14 cellular contexts compared by ENCODE assay signal in the genomic region with DNA sequence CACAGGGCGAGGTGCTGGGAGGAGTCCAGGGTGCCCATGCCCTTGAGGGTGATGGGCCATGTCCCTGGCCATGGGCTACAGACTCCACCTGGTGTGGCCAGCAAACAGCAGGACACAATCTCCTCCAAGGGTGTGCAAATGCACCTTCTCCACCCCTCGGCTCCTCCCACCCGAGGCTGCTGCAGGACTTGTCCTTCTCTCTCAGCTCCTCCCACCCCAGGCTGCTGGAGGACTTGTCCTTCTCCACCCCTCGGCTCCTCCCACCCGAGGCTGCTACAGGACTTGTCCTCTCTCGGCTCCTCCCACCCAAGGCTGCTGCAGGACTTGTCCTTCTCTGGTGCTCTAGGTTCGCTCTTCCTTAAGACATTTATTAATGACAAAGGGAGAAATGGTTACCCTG. TPM values are rescaled to one million over a fixed set of nuclear protein-coding genes. Genes with fewer than 3 reads are reported as not detected.
DNase-seq lines count a peak whose midpoint lies in the region; ATAC-seq, FAIRE-seq and TF ChIP-seq lines count a peak whose summit lies in the region.
"Had no signal": no experiment of that assay in that cellular context is flagged by ENCODE, and none has a peak within 500 bp of the region (broad histone marks: within the 10 kb centered on the region; RNA-seq: fewer than 3 reads in every experiment).

No MANE protein-coding gene starts in this region.

- H3K4me1 ChIP-seq in adrenal gland (replicated peaks in 1 of 2) (peaks cover 15 to 16% of the 10 kb centered on the region in 2 donors), mucosa of descending colon (ENCODE audit: low read depth) (peaks cover 2% of the 10 kb centered on the region), aorta (ENCODE audit: control insufficient read depth in 1 of 2, insufficient read depth in 2 of 2, low read length in 2 of 2) (no peaks in the 10 kb centered on the region), small intestine (ENCODE audit: control insufficient read depth in 2 of 2, insufficient read depth in 1 of 2, low read depth in 1 of 2, low read length in 1 of 2) (no peaks in the 10 kb centered on the region)

- TF ChIP-seq CTCF in adrenal gland (IDR thresholded peaks at IDR 0.05): no peak
- TF ChIP-seq CTCF in mucosa of descending colon (IDR thresholded peaks at IDR 0.05): no peak

- no peak for FAIRE-seq in small intestine (lab: Jason Lieb, UNC)

- H3K27ac ChIP-seq in adrenal gland: no peak overlapping the region
- no peak overlapping the region for H3K27ac ChIP-seq in aorta (ENCODE audit: low read depth in 1 of 2, low read length in 2 of 2)
- H3K27ac ChIP-seq in small intestine (ENCODE audit: low read depth in 1 of 2, low read length in 1 of 2): no peak overlapping the region

- ATAC-seq in mucosa of descending colon (peak; percentile 89), aorta (ENCODE audit: low FRiP score) (no peak)

- H3K27me3 ChIP-seq in adrenal gland (no peaks in the 10 kb centered on the region), aorta (ENCODE audit: control insufficient read depth in 1 of 2, insufficient read depth in 2 of 2, low read length in 1 of 2) (no peaks in the 10 kb centered on the region), small intestine (ENCODE audit: control insufficient read depth in 2 of 2, insufficient read depth in 2 of 2, low read length in 2 of 2) (no peaks in the 10 kb centered on the region)

- no peaks in the 10 kb centered on the region for H3K9me3 ChIP-seq in adrenal gland (replicated peaks in 1 of 3)
- H3K9me3 ChIP-seq in mucosa of descending colon: peaks cover 10% of the 10 kb centered on the region
- peaks cover 7% of the 10 kb centered on the region for H3K9me3 ChIP-seq in aorta (ENCODE audit: control insufficient read depth, low read length)
- no peaks in the 10 kb centered on the region for H3K9me3 ChIP-seq in small intestine (ENCODE audit: control insufficient read depth, low read depth)

- DNase-seq in Daoy (ENCODE audit: low read depth): peak; percentile 79
- peak; percentile 71 for DNase-seq in HT-29 (ENCODE audit: low spot score)
- peak; percentile 52 to 92 (median 85) for DNase-seq in adrenal gland
- peak in 2 of 3 donors; percentile 52 to 65 for DNase-seq in mucosa of descending colon
- no peak for DNase-seq in aorta
- no peak for DNase-seq in SKM-1 (lab: John Stamatoyannopoulos, UW; ENCODE audit: unreplicated experiment)
- no peak for DNase-seq in dermis blood vessel endothelial cell
- DNase-seq in small intestine: no peak
- DNase-seq: amygdala; CD8-positive, alpha-beta memory T cell; GOT3; hypothalamus; naive B cell; NK-92 treated with Interleukin-12 subunit alpha and Interleukin-12 subunit beta, amount 100 ng/mL, for 24 hours had no signal

- H3K4me3 ChIP-seq in adrenal gland (no peak overlapping the region), mucosa of descending colon (no peak overlapping the region), aorta (ENCODE audit: low read length in 2 of 2) (no peak overlapping the region), small intestine (ENCODE audit: low read depth in 1 of 2, low read length in 2 of 2) (no peak overlapping the region)

- TF ChIP-seq POLR2A in adrenal gland (IDR thresholded peaks at IDR 0.05): no peak

- WGBS in adrenal gland, 4 donors: 32 to 42% (median 35%) methylated on average over 7 of the region's 7 CpGs
- WGBS in aorta, 2 donors: 45 to 49% methylated on average over 7 of the region's 7 CpGs
- WGBS in small intestine, 3 donors: 36 to 42% (median 38%) methylated on average over 7 of the region's 7 CpGs

- no peaks in the 10 kb centered on the region for H3K36me3 ChIP-seq in adrenal gland (replicated peaks in 1 of 2)
- no peaks in the 10 kb centered on the region for H3K36me3 ChIP-seq in mucosa of descending colon (ENCODE audit: low read depth)
- H3K36me3 ChIP-seq in aorta (ENCODE audit: control insufficient read depth in 1 of 2, insufficient read depth in 2 of 2, low read length in 1 of 2): no peaks in the 10 kb centered on the region
- no peaks in the 10 kb centered on the region for H3K36me3 ChIP-seq in small intestine (ENCODE audit: control insufficient read depth in 2 of 2, insufficient read depth in 2 of 2, low read length in 2 of 2)

- intact Hi-C loops in adrenal gland (cut with DNase I) (no loop called here), mucosa of descending colon (cut with DNase I, micrococcal nuclease) (no loop called here), aorta (cut with DNase I) (no loop called here)

RNA-seq across cellular contexts. Expression of gene SNTG2, which starts 57.3 kb away (rescaled TPM):
- not detected in 2 replicates for total RNA-seq in Daoy (2014; rRNA removed; shearing (Covaris generic))
- total RNA-seq in HT-29 (2014; rRNA removed; shearing (Covaris generic)): not detected in 2 replicates
- total RNA-seq in adrenal gland (1 to 10 TPM in 4 of 8 donors, under 1 TPM in 3, not detected in 1; 0.26 to 4.3 (median 1.1) TPM), mucosa of descending colon (1 to 10 TPM in 2 of 3 donors, under 1 TPM in 1; 0.38 to 3.0 (median 2.8) TPM), aorta (1 to 10 TPM; 4.5 to 7.0 TPM), dermis blood vessel endothelial cell (0.17 TPM in 1 of 2 replicates, not detected in the other)
- polyA plus RNA-seq in adrenal gland (1 to 10 TPM in 1 of 3 donors, under 1 TPM in 2; 0.48 to 1.5 (median 0.72) TPM), aorta (not detected), small intestine (1 to 10 TPM in 1 of 3 donors, under 1 TPM in 1, not detected in 1; 0.54 to 1.1 TPM)

Comparison
In these comparisons a context has a peak if more than half of its experiments do, and no peak if none do; other contexts are left out.
1. DNase-seq: peak in Daoy (single experiment), HT-29 (single experiment), adrenal gland (7 of 7) and mucosa of descending colon (2 of 3); none in aorta (0 of 2), SKM-1 (single experiment), dermis blood vessel endothelial cell (single experiment) and small intestine (single experiment).